Comparison of ENCODE assay signal across 23 cellular contexts in the genomic region with DNA sequence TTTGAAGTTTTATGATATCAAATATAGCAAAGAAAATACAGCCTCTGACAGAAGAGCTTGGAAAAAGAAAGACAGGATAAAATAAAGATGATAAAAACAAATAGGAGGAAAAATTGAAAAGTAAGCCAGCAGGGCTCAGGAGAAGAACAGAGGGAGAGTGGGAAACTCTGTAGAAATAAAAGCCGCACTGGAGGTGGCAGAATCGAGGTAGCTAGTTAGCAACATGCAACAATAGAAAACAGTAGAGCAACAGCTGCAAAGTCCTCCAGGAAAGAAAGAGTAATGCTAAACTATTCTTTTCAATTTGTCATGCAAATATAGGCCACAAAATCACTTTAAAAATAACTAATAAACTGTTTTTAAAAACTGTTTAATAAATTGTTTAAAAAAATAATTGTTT. TPM values are rescaled to one million over a fixed set of nuclear protein-coding genes. Genes with fewer than 3 reads are reported as not detected.
DNase-seq lines count a peak whose midpoint lies in the region; ATAC-seq and TF ChIP-seq lines count a peak whose summit lies in the region.
"Had no signal": no experiment of that assay in that cellular context is flagged by ENCODE, and none has a peak within 500 bp of the region (broad histone marks: within the 10 kb centered on the region; RNA-seq: fewer than 3 reads in every experiment).

No MANE protein-coding gene starts in this region.

- H2BK15ac ChIP-seq in H9 (ENCODE audit: low read depth, low read length) = no peak overlapping the region

- no peak overlapping the region for H3K14ac ChIP-seq in H9 (ENCODE audit: insufficient read depth, low read length)

- POLR2A ChIA-PET in CD8-positive, alpha-beta T cell (lab: Charles Lee) = no interaction called here
- POLR2A ChIA-PET in activated CD4-positive, alpha-beta memory T cell treated with anti-CD3 and anti-CD28 coated beads, Interleukin-2, amount 10 ng/mL, durations not matched to agents 7 days and 5 days (lab: Charles Lee) = interaction anchor here (0.7 to 1.8 kb wide), 2 partner anchors 10 to 29 kb away, joined by 4 to 6 read pairs; a partner anchor contains a TSS

- H4K91ac ChIP-seq in H9 (ENCODE audit: insufficient read length, low read depth, low read length) = no peak overlapping the region

- no peak overlapping the region for H3K4me3 ChIP-seq in CD8-positive, alpha-beta T cell (ENCODE audit: low read depth, low read length)
- H3K4me3 ChIP-seq: heart right ventricle, left lung, spleen had no signal

- H3K79me1 ChIP-seq in H9 (ENCODE audit: insufficient read depth, low read depth, low read length, poor library complexity, severe bottlenecking) = no peaks in the 10 kb centered on the region

- H4K5ac ChIP-seq in H9 (ENCODE audit: insufficient read length, low read depth, low read length) = no peak overlapping the region

- no peak overlapping the region for H3K9ac ChIP-seq in H9 (ENCODE audit: extremely low read depth, insufficient read length, low read length)

- H3K9me3 Mint-ChIP-seq in CD8-positive, alpha-beta T cell = no peaks in the 10 kb centered on the region
- H3K9me3 Mint-ChIP-seq in H9 = no peaks in the 10 kb centered on the region
- no peaks in the 10 kb centered on the region for H3K9me3 Mint-ChIP-seq in activated CD4-positive, alpha-beta memory T cell treated with anti-CD3 and anti-CD28 coated beads, Interleukin-2, amount 10 ng/mL, durations not matched to agents 7 days and 5 days
- H3K9me3 Mint-ChIP-seq: CD14-positive monocyte; immature natural killer cell; natural killer cell; stimulated activated effector memory CD8-positive, alpha-beta T cell treated with anti-CD3 and anti-CD28 coated beads, Interleukin-12 subunit alpha, Interleukin-12 subunit beta, amount 100 ng/mL, for 72 hours had no signal

- H3K27me3 Mint-ChIP-seq in CD8-positive, alpha-beta T cell (ENCODE audit: low read depth) = no peaks in the 10 kb centered on the region
- no peaks in the 10 kb centered on the region for H3K27me3 Mint-ChIP-seq in H9 (ENCODE audit: low read depth)
- H3K27me3 Mint-ChIP-seq in activated CD4-positive, alpha-beta memory T cell treated with anti-CD3 and anti-CD28 coated beads, Interleukin-2, amount 10 ng/mL, durations not matched to agents 7 days and 5 days = no peaks in the 10 kb centered on the region

- intact Hi-C loops in CD8-positive, alpha-beta T cell (cut with DNase I, micrococcal nuclease) = no loop called here

- H3K56ac ChIP-seq in H9 (ENCODE audit: insufficient read length, low read depth, low read length) = no peak overlapping the region

- H3K36me3 ChIP-seq in CD8-positive, alpha-beta T cell (ENCODE audit: insufficient read depth, low read length) = no peaks in the 10 kb centered on the region

- no peak overlapping the region for H2BK12ac ChIP-seq in H9 (ENCODE audit: insufficient read length, low read depth, low read length)

- H3K27me3 ChIP-seq in CD8-positive, alpha-beta T cell (ENCODE audit: insufficient read depth, low read length) = no peaks in the 10 kb centered on the region
- H3K27me3 ChIP-seq in H9 (ENCODE audit: insufficient read depth, low read length) = no peaks in the 10 kb centered on the region
- H3K27me3 ChIP-seq: foreskin keratinocyte, heart right ventricle, left lung, spleen had no signal

- H4K20me1 ChIP-seq in H9 (ENCODE audit: control insufficient read depth, insufficient read depth, insufficient read length) = no peaks in the 10 kb centered on the region

- no peak overlapping the region for H2AFZ ChIP-seq in H9 (ENCODE audit: low read length)

- H2AK5ac ChIP-seq in H9 (ENCODE audit: insufficient read length, low read length) = no peak overlapping the region

- no peaks in the 10 kb centered on the region for H3K9me3 ChIP-seq in CD8-positive, alpha-beta T cell (ENCODE audit: low read length)
- H3K9me3 ChIP-seq in H9 (ENCODE audit: control insufficient read depth, low read depth, low read length) = no peaks in the 10 kb centered on the region
- H3K9me3 ChIP-seq: heart right ventricle, left lung, spleen had no signal

- H3K4me1 Mint-ChIP-seq in CD8-positive, alpha-beta T cell (ENCODE audit: low read depth) = peaks cover 67% of the 10 kb centered on the region
- H3K4me1 Mint-ChIP-seq in H9 = peaks cover 18 to 33% of the 10 kb centered on the region in 2 experiments
- H3K4me1 Mint-ChIP-seq in activated CD4-positive, alpha-beta memory T cell treated with anti-CD3 and anti-CD28 coated beads, Interleukin-2, amount 10 ng/mL, durations not matched to agents 7 days and 5 days = peaks cover 45% of the 10 kb centered on the region
- H3K4me1 Mint-ChIP-seq: CD14-positive monocyte had no signal

- WGBS in H9 (ENCODE audit: extremely low coverage, insufficient read length, low lambda C conversion rate) = no CpG with 5 or more reads among the region's 2 CpGs

- CTCF ChIA-PET in CD8-positive, alpha-beta T cell (lab: Charles Lee) = no interaction called here
- CTCF ChIA-PET in activated CD4-positive, alpha-beta memory T cell treated with anti-CD3 and anti-CD28 coated beads, Interleukin-2, amount 10 ng/mL, durations not matched to agents 7 days and 5 days (lab: Charles Lee) = interaction anchor here (1.9 kb wide), 1 partner anchor 29 kb away, joined by 4 read pairs; a partner anchor contains a TSS

- no peak for ATAC-seq in CD8-positive, alpha-beta T cell
- no peak for ATAC-seq in HG02870 (IDR thresholded peaks at IDR 0.05; ENCODE audit: unreplicated experiment)
- ATAC-seq: foreskin keratinocyte; heart right ventricle; left lung; natural killer cell; stimulated activated effector memory CD8-positive, alpha-beta T cell treated with anti-CD3 and anti-CD28 coated beads, Interleukin-12 subunit alpha, Interleukin-12 subunit beta, amount 100 ng/mL, for 72 hours had no signal

- H3T11ph ChIP-seq in H9 (ENCODE audit: low read length) = no peak overlapping the region

- peaks cover 40% of the 10 kb centered on the region for H3K4me1 ChIP-seq in CD8-positive, alpha-beta T cell (ENCODE audit: insufficient read depth, low read length)
- 0 out of 2 replicates have a peak, but pooled peaks cover 2% of the 10 kb centered on the region for H3K4me1 ChIP-seq in H9 (ENCODE audit: insufficient read depth, low read length)
- H3K4me1 ChIP-seq: foreskin keratinocyte, left lung had no signal

- no peaks in the 10 kb centered on the region for H3K79me2 ChIP-seq in H9 (ENCODE audit: insufficient read depth, low read length)

- H3K18ac ChIP-seq in H9 (ENCODE audit: insufficient read length, low read depth, low read length) = no peak overlapping the region

- no peak overlapping the region for H3K4me2 ChIP-seq in H9 (ENCODE audit: insufficient read depth, insufficient read length, low read length)

- no peak overlapping the region for H2BK5ac ChIP-seq in H9 (ENCODE audit: insufficient read length, low read length)

- H3K27ac Mint-ChIP-seq in CD8-positive, alpha-beta T cell = peak overlapping the region; percentile 75
- H3K27ac Mint-ChIP-seq in H9 = peak overlapping the region; percentile 74 to 97 (median 95); a peak in 6 of 7 replicates
- H3K27ac Mint-ChIP-seq in activated CD4-positive, alpha-beta memory T cell treated with anti-CD3 and anti-CD28 coated beads, Interleukin-2, amount 10 ng/mL, durations not matched to agents 7 days and 5 days = no peak overlapping the region
- H3K27ac Mint-ChIP-seq: stimulated activated effector memory CD8-positive, alpha-beta T cell treated with anti-CD3 and anti-CD28 coated beads, Interleukin-12 subunit alpha, Interleukin-12 subunit beta, amount 100 ng/mL, for 72 hours had no signal

- no peak overlapping the region for H2BK20ac ChIP-seq in H9 (ENCODE audit: low read depth, low read length, poor library complexity, severe bottlenecking)

- no peak overlapping the region for H3K4me3 Mint-ChIP-seq in CD8-positive, alpha-beta T cell
- peak overlapping the region in 1 of 2 experiments; percentile 25; a peak in 3 of 5 replicates for H3K4me3 Mint-ChIP-seq in H9
- no peak overlapping the region for H3K4me3 Mint-ChIP-seq in activated CD4-positive, alpha-beta memory T cell treated with anti-CD3 and anti-CD28 coated beads, Interleukin-2, amount 10 ng/mL, durations not matched to agents 7 days and 5 days
- H3K4me3 Mint-ChIP-seq: CD14-positive monocyte; immature natural killer cell; natural killer cell; stimulated activated effector memory CD8-positive, alpha-beta T cell treated with anti-CD3 and anti-CD28 coated beads, Interleukin-12 subunit alpha, Interleukin-12 subunit beta, amount 100 ng/mL, for 72 hours had no signal

- no peak for DNase-seq in CD8-positive, alpha-beta T cell
- DNase-seq in H9 (no peak), myocyte (ENCODE audit: low read depth) (peak; percentile 37), Kasumi-1 (lab: John Stamatoyannopoulos, UW) (no peak)
- no peak for DNase-seq in activated CD4-positive, alpha-beta memory T cell treated with anti-CD3 and anti-CD28 coated beads, Interleukin-2, amount 10 ng/mL, durations not matched to agents 7 days and 5 days
- DNase-seq: effector memory CD4-positive, alpha-beta T cell; foreskin keratinocyte; heart right ventricle; immature natural killer cell; Karpas-422; left lung; mesendoderm; natural killer cell; NCI-H1048; NCI-H187 treated with DMSO at 0.1 percent for 48 hours; NCI-H526 treated with DMSO at 0.1 percent for 48 hours; retina; spleen; stimulated activated CD4-positive, alpha-beta T cell treated with anti-CD3 and anti-CD28 coated beads, Interleukin-2, amount 100 ng/mL, for 48 hours had no signal

- peaks cover 29% of the 10 kb centered on the region for H3K36me3 Mint-ChIP-seq in CD8-positive, alpha-beta T cell
- H3K36me3 Mint-ChIP-seq in H9 (ENCODE audit: insufficient read depth in 1 of 3, low read depth in 3 of 3) = peaks cover 0 to 4% (median 0%) of the 10 kb centered on the region in 3 experiments; a peak in 4 of 7 replicates
- peaks cover 38% of the 10 kb centered on the region for H3K36me3 Mint-ChIP-seq in activated CD4-positive, alpha-beta memory T cell treated with anti-CD3 and anti-CD28 coated beads, Interleukin-2, amount 10 ng/mL, durations not matched to agents 7 days and 5 days (ENCODE audit: low read depth)
- H3K36me3 Mint-ChIP-seq: natural killer cell had no signal

- TF ChIP-seq CTCF in CD8-positive, alpha-beta T cell (IDR thresholded peaks at IDR 0.05) = no peak
- TF ChIP-seq CTCF in H9 (conservative IDR thresholded peaks at IDR 0.05) = no peak

- H2BK120ac ChIP-seq in H9 (ENCODE audit: low read depth, low read length, poor library complexity, severe bottlenecking) = no peak overlapping the region

- H3K23ac ChIP-seq in H9 (ENCODE audit: insufficient read length, low read depth, low read length) = no peak overlapping the region

- no peak overlapping the region for H3K4ac ChIP-seq in H9 (ENCODE audit: low read depth, low read length)

- H4K8ac ChIP-seq in H9 (replicated peaks; ENCODE audit: insufficient read length, low read depth, low read length) = no peak overlapping the region

- no peaks in the 10 kb centered on the region for H3K23me2 ChIP-seq in H9 (ENCODE audit: insufficient read length, low read depth, low read length, poor library complexity, severe bottlenecking)

- H3K27ac ChIP-seq in CD8-positive, alpha-beta T cell (ENCODE audit: low read depth, low read length) = no peak overlapping the region
- H3K27ac ChIP-seq in H9 (ENCODE audit: insufficient read length, low read depth, low read length) (no peak overlapping the region), cingulate gyrus (ENCODE audit: low read depth, low read length) (peak overlapping the region; percentile 39)
- H3K27ac ChIP-seq: foreskin keratinocyte, heart right ventricle, left lung, spleen had no signal

RNA-seq across cellular contexts. Expression of a gene that starts 28.8 kb away (rescaled TPM):
- total RNA-seq in CD8-positive, alpha-beta T cell = 100 to 1,000 TPM; 119 to 123 TPM
- total RNA-seq in H9 (2021) (104 and 110 TPM in 2 replicates), myocyte (152 and 164 TPM in 2 replicates)
- 42.0 TPM for polyA plus RNA-seq in myocyte (2012)
- total RNA-seq in activated CD4-positive, alpha-beta memory T cell treated with anti-CD3 and anti-CD28 coated beads, Interleukin-2, amount 10 ng/mL, durations not matched to agents 7 days and 5 days = 10 to 100 TPM; 90.3 to 91.6 TPM
